In genomic region chr2:29628078-29628765, GRCh38 we compare ENCODE assay signal across 27 cellular contexts.
DNase-seq lines count a peak whose midpoint lies in the region; ATAC-seq and TF ChIP-seq lines count a peak whose summit lies in the region.
"Had no signal": no experiment of that assay in that cellular context is flagged by ENCODE, and none has a peak within 500 bp of the region (broad histone marks: within the 10 kb centered on the region; RNA-seq: fewer than 3 reads in every experiment).

No MANE protein-coding gene starts in this region.

- no peaks in the 10 kb centered on the region for H4K20me1 ChIP-seq in smooth muscle cell (ENCODE audit: low read depth)

- no peak for ATAC-seq in HG03159 (IDR thresholded peaks at IDR 0.05; ENCODE audit: unreplicated experiment)
- ATAC-seq: activated CD8-positive, alpha-beta T cell treated with anti-CD3 and anti-CD28 coated beads for 36 hours; HCT116; left colon had no signal

- no peaks in the 10 kb centered on the region for H3K36me3 ChIP-seq in smooth muscle cell (ENCODE audit: low read depth)
- H3K36me3 ChIP-seq: stomach, upper lobe of right lung had no signal

- H3K4me2 ChIP-seq in smooth muscle cell: peak overlapping the region; percentile 50
- H3K4me2 ChIP-seq: PC-9 had no signal

- H3K27ac ChIP-seq in smooth muscle cell (ENCODE audit: low read depth): peak overlapping the region; percentile 42
- H3K27ac ChIP-seq: 22Rv1, PC-9, SJCRH30, skin epidermis, stomach, upper lobe of right lung had no signal

- H3K9ac ChIP-seq in smooth muscle cell (ENCODE audit: low read depth): no peak overlapping the region

- peaks cover 7% of the 10 kb centered on the region for H3K4me1 ChIP-seq in smooth muscle cell (ENCODE audit: low read depth)
- H3K4me1 ChIP-seq: SJCRH30, upper lobe of right lung had no signal

- DNase-seq in DMS79 treated with DMSO at 0.1 percent for 48 hours (lab: John Stamatoyannopoulos, UW) (peak; percentile 21), DMS79 (lab: John Stamatoyannopoulos, UW) (no peak), RPMI7951 (ENCODE audit: low read depth) (peak; percentile 11), fibroblast of pulmonary artery (ENCODE audit: low read depth) (peak; percentile 16), smooth muscle cell (lab: John Stamatoyannopoulos, UW; ENCODE audit: unreplicated experiment) (no peak), DMS114 treated with DMSO at 0.1 percent for 48 hours (lab: John Stamatoyannopoulos, UW; ENCODE audit: unreplicated experiment) (no peak), SW 1271 (lab: John Stamatoyannopoulos, UW) (no peak)
- DNase-seq: activated CD4-positive, CD25-positive, alpha-beta regulatory T cell; activated CD8-positive, alpha-beta T cell treated with anti-CD3 and anti-CD28 coated beads for 36 hours; activated naive CD4-positive, alpha-beta T cell; cerebellar nuclear complex; COR-L47; erythroblast; left colon; NCI-H1436; NCI-H526 treated with DMSO at 0.1 percent for 48 hours; nephron progenitor cell; PC-9; posterior cingulate gyrus; SJCRH30; stimulated activated CD4-positive, alpha-beta T cell treated with anti-CD3 and anti-CD28 coated beads, Interleukin-2, amount 100 ng/mL, for 48 hours; upper lobe of right lung had no signal

- WGBS in smooth muscle cell (ENCODE audit: low lambda C conversion rate): 58% methylated on average over 2 of the region's 2 CpGs

- H3K79me2 ChIP-seq in smooth muscle cell (ENCODE audit: low read depth): no peaks in the 10 kb centered on the region

- TF ChIP-seq CTCF in fibroblast of pulmonary artery (IDR thresholded peaks at IDR 0.05; ENCODE audit: low read length, missing control alignments) (no peak), smooth muscle cell (IDR thresholded peaks at IDR 0.05; ENCODE audit: borderline replicate concordance, insufficient read depth, poor library complexity, severe bottlenecking) (no peak)

- no peak overlapping the region for H2AFZ ChIP-seq in smooth muscle cell (ENCODE audit: low read depth)
- H2AFZ ChIP-seq: PC-9 had no signal

- no peak overlapping the region for H3K4me3 ChIP-seq in fibroblast of pulmonary artery (replicated peaks; ENCODE audit: low read depth, low read length)
- no peak overlapping the region for H3K4me3 ChIP-seq in smooth muscle cell
- H3K4me3 ChIP-seq: PC-9, SJCRH30, skin epidermis, stomach, upper lobe of right lung had no signal

- H3K9me3 ChIP-seq in smooth muscle cell (replicated peaks; ENCODE audit: low read depth): no peaks in the 10 kb centered on the region
- H3K9me3 ChIP-seq: stomach, upper lobe of right lung had no signal

- no peaks in the 10 kb centered on the region for H3F3A ChIP-seq in smooth muscle cell (ENCODE audit: low read depth)

- no peaks in the 10 kb centered on the region for H3K27me3 ChIP-seq in smooth muscle cell (ENCODE audit: low read depth)
- H3K27me3 ChIP-seq: SJCRH30, stomach, upper lobe of right lung had no signal

Comparison
In these comparisons a context has a peak if more than half of its experiments do, and no peak if none do; other contexts are left out.
1. DNase-seq: peak in DMS79 treated with DMSO at 0.1 percent for 48 hours (single experiment), RPMI7951 (single experiment) and fibroblast of pulmonary artery (single experiment); none in DMS79 (single experiment), smooth muscle cell (single experiment), DMS114 treated with DMSO at 0.1 percent for 48 hours (single experiment) and SW 1271 (0 of 2).